Comparison of ENCODE assay signal across 35 cellular contexts in the genomic region with DNA sequence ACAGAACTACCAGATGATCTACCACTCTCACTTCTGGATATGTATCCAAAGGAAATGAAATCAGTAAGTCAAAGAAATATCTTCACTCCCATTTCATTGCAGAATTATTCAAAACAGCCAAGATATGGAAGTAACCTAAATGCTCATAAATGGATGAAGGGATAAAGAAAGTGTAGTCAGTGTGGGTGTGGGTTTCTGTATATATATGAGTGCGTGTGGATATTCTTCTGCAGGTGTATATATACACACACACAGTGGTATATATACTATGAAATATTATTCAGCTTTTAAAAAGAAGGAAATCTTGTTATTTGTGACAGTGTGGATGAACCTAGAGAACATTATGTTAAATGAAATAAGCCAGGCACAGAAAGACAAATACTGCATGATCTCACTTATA. TPM values are rescaled to one million over a fixed set of nuclear protein-coding genes. Genes with fewer than 3 reads are reported as not detected.
DNase-seq lines count a peak whose midpoint lies in the region; ATAC-seq and TF ChIP-seq lines count a peak whose summit lies in the region.
"Had no signal": no experiment of that assay in that cellular context is flagged by ENCODE, and none has a peak within 500 bp of the region (broad histone marks: within the 10 kb centered on the region; RNA-seq: fewer than 3 reads in every experiment).

No MANE protein-coding gene starts in this region.

- no peaks in the 10 kb centered on the region for H3K9me3 ChIP-seq in PC-3 (ENCODE audit: low read length)
- H3K9me3 ChIP-seq: BE2C, BLaER1, Caco-2 had no signal

- H3K9me2 ChIP-seq in PC-3 (replicated peaks; ENCODE audit: low read length), result no peaks in the 10 kb centered on the region

- peak; percentile 36 for ATAC-seq in activated CD4-positive, alpha-beta T cell treated with anti-CD3 and anti-CD28 coated beads for 36 hours
- peak; percentile 59 for ATAC-seq in HG02610 (IDR thresholded peaks at IDR 0.05; ENCODE audit: unreplicated experiment)
- peak; percentile 43 for ATAC-seq in HG02870 (IDR thresholded peaks at IDR 0.05; ENCODE audit: unreplicated experiment)
- ATAC-seq in PC-3, result no peak
- ATAC-seq in GM18868 (IDR thresholded peaks at IDR 0.05; ENCODE audit: unreplicated experiment), result no peak
- no peak for ATAC-seq in activated CD8-positive, alpha-beta memory T cell treated with anti-CD3 and anti-CD28 coated beads, Interleukin-2, amount 10 ng/mL, durations not matched to agents 7 days and 5 days
- ATAC-seq: A549; CD8-positive, alpha-beta T cell had no signal

- POLR2A ChIA-PET in activated CD4-positive, alpha-beta T cell treated with anti-CD3 and anti-CD28 coated beads for 36 hours (lab: Charles Lee), result no interaction called here
- POLR2A ChIA-PET in PC-3 (lab: Charles Lee; ENCODE audit: unreplicated experiment), result no interaction called here

- H3K4me3 ChIP-seq in PC-3 (ENCODE audit: low read length), result no peak overlapping the region
- H3K4me3 ChIP-seq: A549; BLaER1; BLaER1 treated with 17β-estradiol and CSF1 and Interleukin-3, amounts not matched to agents 10 nM and 100 nM had no signal

- no peaks in the 10 kb centered on the region for H3K27me3 ChIP-seq in PC-3 (ENCODE audit: low read length)
- H3K27me3 ChIP-seq: BE2C; BLaER1; BLaER1 treated with 17β-estradiol and CSF1 and Interleukin-3, amounts not matched to agents 10 nM and 100 nM had no signal

- H3K36me3 Mint-ChIP-seq in activated CD4-positive, alpha-beta T cell treated with anti-CD3 and anti-CD28 coated beads for 36 hours (ENCODE audit: low read depth), result peaks cover 14% of the 10 kb centered on the region
- H3K36me3 Mint-ChIP-seq in activated CD8-positive, alpha-beta memory T cell treated with anti-CD3 and anti-CD28 coated beads, Interleukin-2, amount 10 ng/mL, durations not matched to agents 7 days and 5 days, result peaks cover 1% of the 10 kb centered on the region
- H3K36me3 Mint-ChIP-seq: CD14-positive monocyte had no signal

- TF ChIP-seq CTCF in PC-3 (conservative IDR thresholded peaks at IDR 0.05; ENCODE audit: low read depth, low read length), result no peak

- peak overlapping the region; percentile 19 for H3K27ac ChIP-seq in PC-3 (ENCODE audit: low read length)
- H3K27ac ChIP-seq: 22Rv1; BLaER1; BLaER1 treated with 17β-estradiol and CSF1 and Interleukin-3, amounts not matched to agents 10 nM and 100 nM; C4-2B had no signal

- peaks cover 19% of the 10 kb centered on the region for H3K4me1 Mint-ChIP-seq in activated CD4-positive, alpha-beta T cell treated with anti-CD3 and anti-CD28 coated beads for 36 hours
- no peaks in the 10 kb centered on the region for H3K4me1 Mint-ChIP-seq in activated CD8-positive, alpha-beta memory T cell treated with anti-CD3 and anti-CD28 coated beads, Interleukin-2, amount 10 ng/mL, durations not matched to agents 7 days and 5 days
- H3K4me1 Mint-ChIP-seq: CD14-positive monocyte had no signal

- H3K27me3 Mint-ChIP-seq in activated CD4-positive, alpha-beta T cell treated with anti-CD3 and anti-CD28 coated beads for 36 hours, result no peaks in the 10 kb centered on the region
- H3K27me3 Mint-ChIP-seq in activated CD8-positive, alpha-beta memory T cell treated with anti-CD3 and anti-CD28 coated beads, Interleukin-2, amount 10 ng/mL, durations not matched to agents 7 days and 5 days, result no peaks in the 10 kb centered on the region
- H3K27me3 Mint-ChIP-seq: B cell; CD4-positive, alpha-beta memory T cell; CD4-positive, alpha-beta T cell; CD4-positive, CD25-positive, alpha-beta regulatory T cell; CD8-positive, alpha-beta memory T cell had no signal

- no peak overlapping the region for H3K27ac Mint-ChIP-seq in activated CD4-positive, alpha-beta T cell treated with anti-CD3 and anti-CD28 coated beads for 36 hours
- no peak overlapping the region for H3K27ac Mint-ChIP-seq in activated CD8-positive, alpha-beta memory T cell treated with anti-CD3 and anti-CD28 coated beads, Interleukin-2, amount 10 ng/mL, durations not matched to agents 7 days and 5 days
- H3K27ac Mint-ChIP-seq: B cell; CD14-positive monocyte; CD4-positive, alpha-beta memory T cell; CD4-positive, alpha-beta T cell; CD4-positive, CD25-positive, alpha-beta regulatory T cell; CD8-positive, alpha-beta T cell had no signal

- H3K79me2 ChIP-seq in PC-3 (ENCODE audit: low read length), result peaks cover 8% of the 10 kb centered on the region; the same call in 1 of the 2 replicates

- intact Hi-C loops in activated CD4-positive, alpha-beta T cell treated with anti-CD3 and anti-CD28 coated beads for 36 hours (cut with DNase I, micrococcal nuclease), result no loop called here
- intact Hi-C loops in PC-3 (cut with micrococcal nuclease), result no loop called here

- no peak for DNase-seq in activated CD4-positive, alpha-beta T cell treated with anti-CD3 and anti-CD28 coated beads for 36 hours
- DNase-seq in activated CD4-positive, alpha-beta T cell treated with anti-CD3 and anti-CD28 coated beads for 48 hours, result no peak
- DNase-seq in PC-3, result no peak
- no peak for DNase-seq in DMS153 treated with DMSO at 0.1 percent for 48 hours (lab: John Stamatoyannopoulos, UW; ENCODE audit: unreplicated experiment)
- DNase-seq in activated CD8-positive, alpha-beta memory T cell treated with anti-CD3 and anti-CD28 coated beads, Interleukin-2, amount 10 ng/mL, durations not matched to agents 7 days and 5 days, result no peak
- DNase-seq: 8988T; ACHN; AML-193; BE2C; C1 segment of cervical spinal cord; Caco-2; Calu3; CD4-positive, alpha-beta memory T cell; CD4-positive, alpha-beta T cell; CD4-positive, CD25-positive, alpha-beta regulatory T cell; CD8-positive, alpha-beta memory T cell; CD8-positive, alpha-beta T cell; COR-L47; DMS 273 treated with DMSO at 0.1 percent for 48 hours; DMS153; DMS53; DMS79; DMS79 treated with DMSO at 0.1 percent for 48 hours; DND-41; EL had no signal

- H3K4me2 ChIP-seq in PC-3 (ENCODE audit: low read length), result no peak overlapping the region
- H3K4me2 ChIP-seq: A549; BLaER1; BLaER1 treated with 17β-estradiol and CSF1 and Interleukin-3, amounts not matched to agents 10 nM and 100 nM had no signal

- H4K20me1 ChIP-seq in PC-3 (ENCODE audit: low read length), result no peaks in the 10 kb centered on the region
- H4K20me1 ChIP-seq: BLaER1; BLaER1 treated with 17β-estradiol and CSF1 and Interleukin-3, amounts not matched to agents 10 nM and 100 nM had no signal

- peaks cover 11% of the 10 kb centered on the region for H3F3A ChIP-seq in PC-3 (ENCODE audit: low read length, unreplicated experiment)

- no peak overlapping the region for H3K4me3 Mint-ChIP-seq in activated CD4-positive, alpha-beta T cell treated with anti-CD3 and anti-CD28 coated beads for 36 hours
- no peak overlapping the region for H3K4me3 Mint-ChIP-seq in activated CD8-positive, alpha-beta memory T cell treated with anti-CD3 and anti-CD28 coated beads, Interleukin-2, amount 10 ng/mL, durations not matched to agents 7 days and 5 days
- H3K4me3 Mint-ChIP-seq: B cell; CD14-positive monocyte; CD4-positive, alpha-beta memory T cell; CD4-positive, alpha-beta T cell; CD4-positive, CD25-positive, alpha-beta regulatory T cell; CD8-positive, alpha-beta memory T cell; CD8-positive, alpha-beta T cell had no signal

- peaks cover 3% of the 10 kb centered on the region for H3K9me3 Mint-ChIP-seq in activated CD4-positive, alpha-beta T cell treated with anti-CD3 and anti-CD28 coated beads for 36 hours (ENCODE audit: low read depth)
- H3K9me3 Mint-ChIP-seq in activated CD8-positive, alpha-beta memory T cell treated with anti-CD3 and anti-CD28 coated beads, Interleukin-2, amount 10 ng/mL, durations not matched to agents 7 days and 5 days (ENCODE audit: low read depth), result no peaks in the 10 kb centered on the region
- H3K9me3 Mint-ChIP-seq: CD4-positive, alpha-beta T cell; CD4-positive, CD25-positive, alpha-beta regulatory T cell; CD8-positive, alpha-beta memory T cell; CD8-positive, alpha-beta T cell had no signal

- BruUV-seq in PC-3 (replicated peaks; lab: Mats Ljungman, UMichigan), result no TSS peak

- CTCF ChIA-PET in activated CD4-positive, alpha-beta T cell treated with anti-CD3 and anti-CD28 coated beads for 36 hours (lab: Charles Lee), result no interaction called here
- CTCF ChIA-PET in PC-3 (lab: Charles Lee), result no interaction called here
- CTCF ChIA-PET in activated CD8-positive, alpha-beta memory T cell treated with anti-CD3 and anti-CD28 coated beads, Interleukin-2, amount 10 ng/mL, durations not matched to agents 7 days and 5 days (lab: Charles Lee), result no interaction called here

- peak overlapping the region; percentile 14; the same call in 1 of the 2 replicates for H3K9ac ChIP-seq in PC-3 (ENCODE audit: low read length)
- H3K9ac ChIP-seq: BLaER1; BLaER1 treated with 17β-estradiol and CSF1 and Interleukin-3, amounts not matched to agents 10 nM and 100 nM had no signal

- peaks cover 3% of the 10 kb centered on the region; the same call in 1 of the 2 replicates for H3K36me3 ChIP-seq in PC-3 (ENCODE audit: low read depth, low read length)
- H3K36me3 ChIP-seq: BE2C, BLaER1 had no signal

- H2AFZ ChIP-seq in PC-3 (ENCODE audit: low read length), result no peak overlapping the region

- H3K4me1 ChIP-seq in PC-3 (ENCODE audit: insufficient read depth, low read length), result peaks cover 63% of the 10 kb centered on the region
- H3K4me1 ChIP-seq: BE2C; BLaER1; BLaER1 treated with 17β-estradiol and CSF1 and Interleukin-3, amounts not matched to agents 10 nM and 100 nM; Caco-2 had no signal

RNA-seq across cellular contexts. Expression of gene IMMP2L, which starts 48.7 kb away (rescaled TPM):
- total RNA-seq in activated CD4-positive, alpha-beta T cell treated with anti-CD3 and anti-CD28 coated beads for 36 hours, result 10 to 100 TPM; 15.8 to 25.8 TPM
- total RNA-seq in PC-3 (2014; rRNA removed), result 8.6 and 15.4 TPM in 2 replicates
- total RNA-seq in activated CD8-positive, alpha-beta memory T cell treated with anti-CD3 and anti-CD28 coated beads, Interleukin-2, amount 10 ng/mL, durations not matched to agents 7 days and 5 days, result 10 to 100 TPM; 11.5 to 13.1 TPM

Comparison
In these comparisons a context has a peak if more than half of its experiments do, and no peak if none do; other contexts are left out.
1. ATAC-seq: peak in activated CD4-positive, alpha-beta T cell treated with anti-CD3 and anti-CD28 coated beads for 36 hours (single experiment), HG02610 (single experiment) and HG02870 (single experiment); none in PC-3 (single experiment), GM18868 (single experiment) and activated CD8-positive, alpha-beta memory T cell treated with anti-CD3 and anti-CD28 coated beads, Interleukin-2, amount 10 ng/mL, durations not matched to agents 7 days and 5 days (single experiment).